In the genomic region with DNA sequence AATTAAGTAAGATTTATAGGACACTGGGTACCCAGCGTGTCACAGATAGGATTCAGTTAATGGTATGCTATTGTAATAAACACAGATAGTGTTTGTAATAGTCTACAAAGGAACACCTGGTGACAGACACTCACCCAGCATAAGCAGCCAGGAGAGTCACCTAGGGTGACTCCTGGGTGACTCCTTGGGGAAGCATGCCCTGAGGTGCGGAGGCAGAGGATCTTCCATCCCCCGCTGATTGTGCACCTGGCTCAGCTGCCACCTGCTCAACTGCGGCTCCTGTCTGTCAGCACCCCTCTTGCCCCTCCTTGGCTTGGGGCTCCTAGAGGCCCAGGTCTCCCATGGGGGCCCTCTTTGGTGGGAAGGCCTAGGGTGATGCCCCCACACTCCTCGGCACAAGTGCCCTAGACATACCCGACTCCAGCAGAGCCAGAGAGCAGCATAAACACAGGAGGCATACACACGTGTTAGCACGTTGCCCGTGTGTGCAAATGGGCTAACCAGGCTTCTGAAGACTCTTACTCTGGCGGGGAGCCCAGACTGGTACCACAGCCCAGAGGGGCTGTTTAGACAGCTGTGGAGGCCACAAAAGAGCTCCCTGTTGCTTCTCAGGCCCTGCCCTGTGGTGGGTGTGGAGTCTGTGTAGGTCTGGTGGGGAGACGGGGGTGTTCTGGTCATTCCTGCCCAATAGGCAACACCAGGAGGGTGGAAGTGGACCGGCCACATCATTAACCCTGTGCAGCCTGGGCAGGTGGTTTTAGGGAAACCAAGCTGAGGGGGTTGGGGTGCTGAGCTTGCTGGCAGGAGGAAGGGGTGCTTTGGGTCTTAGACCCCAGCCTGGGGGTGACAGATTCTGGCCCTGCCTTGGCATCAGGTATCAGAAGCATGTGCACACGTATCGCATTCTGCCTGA, we compare ENCODE assay signal across 10 cellular contexts. TPM values are rescaled to one million over a fixed set of nuclear protein-coding genes. Genes with fewer than 3 reads are reported as not detected.
DNase-seq lines count a peak whose midpoint lies in the region; ATAC-seq and TF ChIP-seq lines count a peak whose summit lies in the region.
"Had no signal": no experiment of that assay in that cellular context is flagged by ENCODE, and none has a peak within 500 bp of the region (broad histone marks: within the 10 kb centered on the region; RNA-seq: fewer than 3 reads in every experiment).

No MANE protein-coding gene starts in this region.

- intact Hi-C loops in activated naive CD4-positive, alpha-beta T cell treated with anti-CD3 and anti-CD28 coated beads for 36 hours (cut with micrococcal nuclease), result no loop called here
- intact Hi-C loops in head of caudate nucleus (cut with DNase I) (loop anchor here (10.0 kb wide), 1 partner anchor 187 kb away; no protein-coding TSS in a partner anchor), upper lobe of right lung (cut with DNase I) (no loop called here)

- H3K4me3 ChIP-seq in upper lobe of right lung, result no peak overlapping the region

- H3K36me3 Mint-ChIP-seq in activated naive CD4-positive, alpha-beta T cell treated with anti-CD3 and anti-CD28 coated beads for 36 hours (ENCODE audit: low read depth), result peaks cover 13% of the 10 kb centered on the region

- ATAC-seq in upper lobe of right lung (no peak), GM18502 (IDR thresholded peaks at IDR 0.05; ENCODE audit: poor library complexity, unreplicated experiment) (no peak), GM21528 (IDR thresholded peaks at IDR 0.05; ENCODE audit: low FRiP score, unreplicated experiment) (no peak), HG02610 (IDR thresholded peaks at IDR 0.05; ENCODE audit: unreplicated experiment) (no peak)

- no peaks in the 10 kb centered on the region for H3K9me3 Mint-ChIP-seq in activated naive CD4-positive, alpha-beta T cell treated with anti-CD3 and anti-CD28 coated beads for 36 hours

- no peak for TF ChIP-seq CTCF in upper lobe of right lung (IDR thresholded peaks at IDR 0.05)

- H3K4me1 ChIP-seq in upper lobe of right lung, result peaks cover 16% of the 10 kb centered on the region

- CTCF ChIA-PET in activated naive CD4-positive, alpha-beta T cell treated with anti-CD3 and anti-CD28 coated beads for 36 hours (lab: Charles Lee), result interaction anchor here (1.3 kb wide), 1 partner anchor 10 kb away, joined by 4 read pairs; no protein-coding TSS in a partner anchor

- H3K9me3 ChIP-seq in upper lobe of right lung, result no peaks in the 10 kb centered on the region

- H3K27me3 Mint-ChIP-seq in activated naive CD4-positive, alpha-beta T cell treated with anti-CD3 and anti-CD28 coated beads for 36 hours (ENCODE audit: low read depth), result no peaks in the 10 kb centered on the region

- peaks cover 46% of the 10 kb centered on the region for H3K36me3 ChIP-seq in upper lobe of right lung

- H3K27ac Mint-ChIP-seq in activated naive CD4-positive, alpha-beta T cell treated with anti-CD3 and anti-CD28 coated beads for 36 hours, result no peak overlapping the region

- peak; percentile 1 for DNase-seq in activated naive CD4-positive, alpha-beta T cell treated with Interleukin-2 at 50 U/mL for 16 hours
- DNase-seq in activated naive CD4-positive, alpha-beta T cell treated with anti-CD3 and anti-CD28 coated beads for 36 hours, result no peak
- DNase-seq in NCI-H510A (lab: John Stamatoyannopoulos, UW) (peak; percentile 89), head of caudate nucleus (peak in 37 of 42 donors; percentile 37 to 84 (median 62)), upper lobe of right lung (peak; percentile 54)

- H3K4me1 Mint-ChIP-seq in activated naive CD4-positive, alpha-beta T cell treated with anti-CD3 and anti-CD28 coated beads for 36 hours (ENCODE audit: low read depth), result peaks cover 16% of the 10 kb centered on the region

- H3K4me3 Mint-ChIP-seq in activated naive CD4-positive, alpha-beta T cell treated with anti-CD3 and anti-CD28 coated beads for 36 hours, result no peak overlapping the region

- no peak overlapping the region for H3K27ac ChIP-seq in upper lobe of right lung

- no peaks in the 10 kb centered on the region for H3K27me3 ChIP-seq in upper lobe of right lung

RNA-seq across cellular contexts. Expression of a gene that starts 3.0 kb away (rescaled TPM):
- total RNA-seq in activated naive CD4-positive, alpha-beta T cell treated with anti-CD3 and anti-CD28 coated beads for 36 hours, result 10 to 100 TPM; 67.1 to 74.0 TPM
- total RNA-seq in upper lobe of right lung, result 146 TPM

RNA-seq across cellular contexts. Expression of a gene that starts 11.0 kb away (rescaled TPM):
- not detected for total RNA-seq in activated naive CD4-positive, alpha-beta T cell treated with anti-CD3 and anti-CD28 coated beads for 36 hours
- total RNA-seq in upper lobe of right lung, result 22.8 TPM
- total RNA-seq: activated CD8-positive, alpha-beta memory T cell treated with anti-CD3 and anti-CD28 coated beads for 36 hours; dermis microvascular lymphatic vessel endothelial cell had no signal

RNA-seq across cellular contexts. Expression of a gene that starts 16.4 kb away (rescaled TPM):
- total RNA-seq in activated naive CD4-positive, alpha-beta T cell treated with anti-CD3 and anti-CD28 coated beads for 36 hours, result not detected
- total RNA-seq in upper lobe of right lung, result not detected
- total RNA-seq: activated CD8-positive, alpha-beta memory T cell treated with anti-CD3 and anti-CD28 coated beads for 36 hours; dermis microvascular lymphatic vessel endothelial cell had no signal

RNA-seq across cellular contexts. Expression of a gene that starts 35.6 kb away (rescaled TPM):
- not detected for total RNA-seq in activated naive CD4-positive, alpha-beta T cell treated with anti-CD3 and anti-CD28 coated beads for 36 hours
- total RNA-seq in upper lobe of right lung, result 163 TPM
- total RNA-seq: activated CD8-positive, alpha-beta memory T cell treated with anti-CD3 and anti-CD28 coated beads for 36 hours; dermis microvascular lymphatic vessel endothelial cell had no signal

Comparison
In these comparisons a context has a peak if more than half of its experiments do, and no peak if none do; other contexts are left out.
1. RNA of a gene that starts 11.0 kb away (total RNA-seq): 22.8 TPM in upper lobe of right lung (single experiment); not detected in activated naive CD4-positive, alpha-beta T cell treated with anti-CD3 and anti-CD28 coated beads for 36 hours; every median in the first group is over 10 times any median in the second.